10 cellular contexts compared by ENCODE assay signal in the genomic region with DNA sequence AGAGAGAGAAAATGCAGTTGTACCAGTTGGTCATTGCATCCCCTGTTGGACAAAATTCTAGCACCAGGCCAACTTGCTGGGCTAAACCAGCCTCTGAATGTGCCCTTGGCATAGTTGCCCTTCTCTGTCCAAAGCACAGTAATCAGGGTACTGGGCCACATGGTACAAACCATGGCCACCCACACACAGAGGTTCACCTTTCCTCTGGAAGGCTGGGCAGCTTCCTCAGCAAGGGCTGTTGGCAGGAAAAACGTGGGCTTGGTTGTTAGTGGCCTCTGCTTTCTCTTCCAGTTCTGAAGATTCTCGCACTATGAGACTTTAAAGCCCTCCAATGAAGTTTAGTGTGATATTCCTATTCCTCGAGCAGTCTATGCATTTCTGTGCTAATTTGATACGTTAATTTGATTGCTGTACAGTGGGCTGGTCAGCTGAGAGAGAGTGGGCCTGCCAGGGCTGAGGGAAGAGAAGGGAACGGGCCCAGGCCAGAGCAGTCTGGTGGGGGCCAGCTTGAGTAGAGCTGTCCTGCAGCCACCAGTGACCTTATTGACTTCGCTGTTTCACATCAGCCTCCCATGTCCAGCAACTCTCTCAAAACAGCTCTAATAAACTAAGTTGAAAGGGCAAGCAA. TPM values are rescaled to one million over a fixed set of nuclear protein-coding genes. Genes with fewer than 3 reads are reported as not detected.
DNase-seq lines count a peak whose midpoint lies in the region; TF ChIP-seq lines count a peak whose summit lies in the region.
"Had no signal": no experiment of that assay in that cellular context is flagged by ENCODE, and none has a peak within 500 bp of the region (broad histone marks: within the 10 kb centered on the region; RNA-seq: fewer than 3 reads in every experiment).

No MANE protein-coding gene starts in this region.

- in situ Hi-C loops in HAP-1 (cut with MboI; ENCODE audit: low sequenced_read_pairs) = no loop called here

- H3K27me3 ChIP-seq in ascending aorta = no peaks in the 10 kb centered on the region
- H3K27me3 ChIP-seq in prostate gland (replicated peaks; ENCODE audit: insufficient read depth) = no peaks in the 10 kb centered on the region
- H3K27me3 ChIP-seq in HAP-1 (ENCODE audit: low read depth) = 0 out of 2 replicates have a peak, but pooled peaks cover 1% of the 10 kb centered on the region
- H3K27me3 ChIP-seq: neural progenitor cell had no signal

- intact Hi-C loops in ascending aorta (cut with DNase I) = loop anchor here (10.0 kb wide), 2 partner anchors 320 to 720 kb away; a partner anchor contains a TSS
- intact Hi-C loops in prostate gland (cut with DNase I) = no loop called here

- peak; percentile 39 for DNase-seq in AG20443 (ENCODE audit: low spot score)
- DNase-seq in ascending aorta (ENCODE audit: low spot score in 2 of 2) = no peak
- peak; percentile 48 for DNase-seq in hepatic stellate cell (ENCODE audit: low spot score)
- no peak for DNase-seq in prostate gland (ENCODE audit: low spot score)
- no peak for DNase-seq in NCI-H2107 (lab: John Stamatoyannopoulos, UW)
- DNase-seq in activated CD4-positive, alpha-beta T cell treated with anti-CD3 and anti-CD28 coated beads, Interleukin-2, amount 50 U/mL, for 48 hours = no peak
- no peak for DNase-seq in HAP-1 (ENCODE audit: low spot score in 2 of 2)
- no peak for DNase-seq in AML-193 (lab: John Stamatoyannopoulos, UW)

- WGBS in prostate gland = 74% methylated on average over 6 of the region's 6 CpGs

- H3K4me1 ChIP-seq in ascending aorta = peaks cover 4 to 12% of the 10 kb centered on the region in 2 donors
- no peaks in the 10 kb centered on the region for H3K4me1 ChIP-seq in prostate gland (replicated peaks)
- H3K4me1 ChIP-seq in HAP-1 = no peaks in the 10 kb centered on the region
- H3K4me1 ChIP-seq: neural progenitor cell had no signal

- H3K27ac ChIP-seq in ascending aorta = peak overlapping the region; percentile 79 to 83
- peak overlapping the region; percentile 39 to 66 for H3K27ac ChIP-seq in prostate gland
- H3K27ac ChIP-seq: neural progenitor cell had no signal

- H3K36me3 ChIP-seq in ascending aorta (peaks cover 0 to 4% of the 10 kb centered on the region in 2 donors), prostate gland (no peaks in the 10 kb centered on the region), HAP-1 (replicated peaks) (no peaks in the 10 kb centered on the region)
- H3K36me3 ChIP-seq: neural progenitor cell had no signal

- H3K4me3 ChIP-seq in ascending aorta = peak overlapping the region; percentile 54
- H3K4me3 ChIP-seq in prostate gland = peak overlapping the region in 1 of 2 donors; percentile 20
- H3K4me3 ChIP-seq in HAP-1 = no peak overlapping the region
- H3K4me3 ChIP-seq: neural progenitor cell had no signal

- TF ChIP-seq CTCF in ascending aorta (IDR thresholded peaks at IDR 0.05) (no peak), prostate gland (IDR thresholded peaks at IDR 0.05) (no peak)

- TF ChIP-seq POLR2A in prostate gland (IDR thresholded peaks at IDR 0.05) = no peak

- no peaks in the 10 kb centered on the region for H3K9me3 ChIP-seq in ascending aorta
- H3K9me3 ChIP-seq in prostate gland = no peaks in the 10 kb centered on the region
- no peaks in the 10 kb centered on the region for H3K9me3 ChIP-seq in HAP-1

RNA-seq across cellular contexts. Expression of a gene that starts 0.6 kb away (rescaled TPM):
- total RNA-seq in ascending aorta = 0.32 TPM
- total RNA-seq in prostate gland = 1 to 10 TPM in 1 of 2 donors, under 1 TPM in 1; 0.41 to 2.1 TPM
- total RNA-seq: activated CD8-positive, alpha-beta memory T cell treated with anti-CD3 and anti-CD28 coated beads for 36 hours had no signal

RNA-seq across cellular contexts. Expression of a gene that starts 56.6 kb away (rescaled TPM):
- total RNA-seq in ascending aorta (2.0 TPM), prostate gland (1 to 10 TPM in 1 of 2 donors, under 1 TPM in 1; 0.96 to 3.0 TPM)
- total RNA-seq: activated CD8-positive, alpha-beta memory T cell treated with anti-CD3 and anti-CD28 coated beads for 36 hours had no signal

Comparison
In these comparisons a context has a peak if more than half of its experiments do, and no peak if none do; other contexts are left out.
1. DNase-seq: peak in AG20443 (single experiment) and hepatic stellate cell (single experiment); none in ascending aorta (0 of 2), prostate gland (single experiment), NCI-H2107 (single experiment), activated CD4-positive, alpha-beta T cell treated with anti-CD3 and anti-CD28 coated beads, Interleukin-2, amount 50 U/mL, for 48 hours (0 of 2), HAP-1 (0 of 2) and AML-193 (0 of 2).